Comparison of ENCODE assay signal across 8 cellular contexts in the genomic region with DNA sequence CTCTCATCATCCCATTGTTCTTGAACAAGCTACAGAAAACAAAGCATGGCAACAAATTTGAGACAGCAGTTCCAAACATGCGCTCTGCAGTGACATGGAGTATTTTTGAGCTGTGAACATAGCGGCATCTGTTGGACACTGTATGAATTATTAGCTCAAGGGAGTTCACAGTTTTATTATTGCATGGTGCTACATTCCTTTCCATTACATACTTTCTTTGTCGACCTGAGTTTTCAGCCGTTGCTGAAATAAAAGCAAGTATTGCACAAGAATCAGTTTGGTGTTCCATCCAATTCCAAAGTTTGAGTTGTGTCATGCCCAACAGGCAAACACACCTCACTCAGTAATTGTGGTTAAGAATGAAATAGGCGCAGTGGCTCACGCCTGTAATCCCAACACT. TPM values are rescaled to one million over a fixed set of nuclear protein-coding genes. Genes with fewer than 3 reads are reported as not detected.
DNase-seq lines count a peak whose midpoint lies in the region; ATAC-seq and TF ChIP-seq lines count a peak whose summit lies in the region.

No MANE protein-coding gene starts in this region.

- ATAC-seq in GM19351 (IDR thresholded peaks at IDR 0.05; ENCODE audit: unreplicated experiment) (peak; percentile 54), HG03520 (IDR thresholded peaks at IDR 0.05; ENCODE audit: unreplicated experiment) (no peak)

- peak; percentile 73 for DNase-seq in AG20443 (ENCODE audit: low spot score)
- peak; percentile 14 for DNase-seq in NCI-H2171 (lab: John Stamatoyannopoulos, UW)
- DNase-seq in cerebellar cortex (ENCODE audit: low spot score) = peak; percentile 18
- no peak for DNase-seq in osteocyte (ENCODE audit: extremely low spot score, unreplicated experiment)
- no peak for DNase-seq in NK-92 treated with Interleukin-12 subunit alpha and Interleukin-12 subunit beta, amount 100 ng/mL, for 24 hours (lab: John Stamatoyannopoulos, UW)
- DNase-seq in NCI-H2029 (lab: John Stamatoyannopoulos, UW) = no peak

- H3K4me3 Mint-ChIP-seq in osteocyte (ENCODE audit: unreplicated experiment) = no peak overlapping the region

- H3K4me1 Mint-ChIP-seq in osteocyte (ENCODE audit: unreplicated experiment) = peaks cover 6% of the 10 kb centered on the region

- peak; percentile 75 for TF ChIP-seq CTCF in osteocyte (IDR thresholded peaks at IDR 0.05)

- peaks cover 9% of the 10 kb centered on the region for H3K27me3 Mint-ChIP-seq in osteocyte (ENCODE audit: unreplicated experiment)

- no peaks in the 10 kb centered on the region for H3K36me3 Mint-ChIP-seq in osteocyte (ENCODE audit: unreplicated experiment)

- no peak overlapping the region for H3K27ac Mint-ChIP-seq in osteocyte (ENCODE audit: unreplicated experiment)

- H3K9me3 Mint-ChIP-seq in osteocyte (ENCODE audit: unreplicated experiment) = no peaks in the 10 kb centered on the region

RNA-seq across cellular contexts. Expression of a gene that starts 30.1 kb away (rescaled TPM):
- total RNA-seq in osteocyte = not detected in 2 replicates

RNA-seq across cellular contexts. Expression of a gene that starts 48.7 kb away (rescaled TPM):
- 8.7 and 9.0 TPM in 2 replicates for total RNA-seq in osteocyte

Comparison
In these comparisons a context has a peak if more than half of its experiments do, and no peak if none do; other contexts are left out.
1. DNase-seq: peak in AG20443 (single experiment), NCI-H2171 (single experiment) and cerebellar cortex (single experiment); none in osteocyte (single experiment), NK-92 treated with Interleukin-12 subunit alpha and Interleukin-12 subunit beta, amount 100 ng/mL, for 24 hours (single experiment) and NCI-H2029 (single experiment).